Comparison of ENCODE assay signal across 9 cellular contexts in the genomic region with DNA sequence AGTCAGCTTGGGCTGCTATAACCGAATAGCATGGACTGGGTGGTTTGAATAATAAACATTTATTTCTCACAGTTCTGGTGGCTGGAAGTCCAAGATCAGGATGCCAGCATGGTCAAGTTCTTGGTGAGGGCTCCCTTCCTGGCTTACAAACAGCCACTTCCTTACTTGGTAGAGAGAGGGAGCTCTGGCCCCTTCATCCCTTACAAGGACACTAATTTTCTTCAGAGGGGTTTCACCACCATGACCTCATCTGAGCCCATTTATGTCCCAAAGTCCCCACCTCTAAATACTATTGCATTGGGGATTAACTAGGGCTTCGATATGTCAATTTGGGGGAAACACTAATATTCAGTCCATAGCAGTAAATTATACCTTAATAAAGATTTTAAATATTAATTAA.
DNase-seq lines count a peak whose midpoint lies in the region; ATAC-seq, FAIRE-seq and TF ChIP-seq lines count a peak whose summit lies in the region.
"Had no signal": no experiment of that assay in that cellular context is flagged by ENCODE, and none has a peak within 500 bp of the region (broad histone marks: within the 10 kb centered on the region; RNA-seq: fewer than 3 reads in every experiment).

No MANE protein-coding gene starts in this region.

- no peak overlapping the region for H3K4me2 ChIP-seq in MM.1S (ENCODE audit: low read depth, low read length)

- no peak overlapping the region for H3K4me3 ChIP-seq in MM.1S (ENCODE audit: low read length)
- H3K4me3 ChIP-seq in colonic mucosa, result no peak overlapping the region

- no peaks in the 10 kb centered on the region for H4K20me1 ChIP-seq in MM.1S (ENCODE audit: insufficient read depth, low read length)

- H3K9me2 ChIP-seq in MM.1S (replicated peaks; ENCODE audit: insufficient read depth, low read length), result no peaks in the 10 kb centered on the region

- intact Hi-C loops in colonic mucosa (cut with DNase I), result no loop called here

- DNase-seq in MM.1S, result peak; percentile 33
- DNase-seq in foreskin keratinocyte, result no peak
- no peak for DNase-seq in activated CD4-positive, alpha-beta T cell treated with anti-CD3 and anti-CD28 coated beads, Interleukin-2, amount 50 U/mL, for 4 hours
- no peak for DNase-seq in frontal cortex (ENCODE audit: low spot score in 2 of 2)
- DNase-seq in foreskin melanocyte, result no peak
- DNase-seq in colonic mucosa, result no peak
- DNase-seq: caudate nucleus had no signal

- H3K9ac ChIP-seq in MM.1S (ENCODE audit: low read length) (no peak overlapping the region), colonic mucosa (ENCODE audit: low read depth in 2 of 2, low read length in 2 of 2) (no peak overlapping the region)

- H3K9me3 ChIP-seq in MM.1S (replicated peaks; ENCODE audit: insufficient read depth, low read length) (no peaks in the 10 kb centered on the region), colonic mucosa (no peaks in the 10 kb centered on the region)

- H3F3A ChIP-seq in MM.1S (ENCODE audit: insufficient read depth, low read length), result no peaks in the 10 kb centered on the region

- H3K27me3 ChIP-seq in MM.1S (replicated peaks; ENCODE audit: insufficient read depth, low read length) (no peaks in the 10 kb centered on the region), foreskin keratinocyte (peaks cover 14% of the 10 kb centered on the region), colonic mucosa (no peaks in the 10 kb centered on the region)

- H3K27ac ChIP-seq in MM.1S (ENCODE audit: low read length) (no peak overlapping the region), foreskin keratinocyte (no peak overlapping the region), colonic mucosa (no peak overlapping the region)

- H3K36me3 ChIP-seq in MM.1S (replicated peaks; ENCODE audit: insufficient read depth, low read length) (no peaks in the 10 kb centered on the region), colonic mucosa (no peaks in the 10 kb centered on the region)

- H3K4me1 ChIP-seq in MM.1S (ENCODE audit: low read length), result no peaks in the 10 kb centered on the region
- no peaks in the 10 kb centered on the region for H3K4me1 ChIP-seq in foreskin keratinocyte
- H3K4me1 ChIP-seq in colonic mucosa, result no peaks in the 10 kb centered on the region

- no peak for FAIRE-seq in frontal cortex (lab: Jason Lieb, UNC)

- ATAC-seq in GM21381 (IDR thresholded peaks at IDR 0.05; ENCODE audit: unreplicated experiment), result peak; percentile 55
- ATAC-seq in foreskin keratinocyte, result no peak

- TF ChIP-seq CTCF in GM12874 (IDR thresholded peaks at IDR 0.05; ENCODE audit: insufficient read depth, low read depth, low read length) (peak; percentile 56), MM.1S (IDR thresholded peaks at IDR 0.05; ENCODE audit: low read length) (peak; percentile 56), foreskin keratinocyte (conservative IDR thresholded peaks at IDR 0.05) (peak; percentile 47), colonic mucosa (IDR thresholded peaks at IDR 0.05) (no peak)

- no peak overlapping the region for H2AFZ ChIP-seq in MM.1S (ENCODE audit: low read length)

- H3K79me2 ChIP-seq in MM.1S (ENCODE audit: low read length), result no peaks in the 10 kb centered on the region
